18 cellular contexts compared by ENCODE assay signal in the genomic region with DNA sequence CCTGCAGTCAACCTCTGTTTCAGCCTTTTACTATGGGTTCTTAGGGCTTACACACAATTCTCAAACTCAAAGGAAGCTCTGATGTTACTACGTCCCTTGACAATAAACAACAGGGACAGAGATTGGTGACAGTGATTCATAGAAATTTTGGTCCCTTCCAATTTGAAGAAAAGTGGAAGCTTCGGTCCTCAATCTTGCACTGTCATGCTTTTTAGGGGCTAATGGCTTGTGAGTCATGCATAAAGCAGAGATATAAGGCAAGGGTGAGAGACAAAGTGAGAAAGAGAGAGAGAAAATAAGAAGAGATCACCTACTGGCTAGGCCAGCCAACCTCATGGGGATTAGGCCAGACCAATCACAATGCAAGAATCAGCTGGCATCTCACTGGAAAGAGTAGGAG.
DNase-seq lines count a peak whose midpoint lies in the region; ATAC-seq, FAIRE-seq and TF ChIP-seq lines count a peak whose summit lies in the region.
"Had no signal": no experiment of that assay in that cellular context is flagged by ENCODE, and none has a peak within 500 bp of the region (broad histone marks: within the 10 kb centered on the region; RNA-seq: fewer than 3 reads in every experiment).

No MANE protein-coding gene starts in this region.

- H3K79me2 ChIP-seq in PC-3 (ENCODE audit: low read length): no peaks in the 10 kb centered on the region
- H3K79me2 ChIP-seq in astrocyte (ENCODE audit: insufficient read depth, low read length): no peaks in the 10 kb centered on the region

- intact Hi-C loops in PC-3 (cut with micrococcal nuclease) (no loop called here), colonic mucosa (cut with DNase I) (no loop called here), Caco-2 (cut with micrococcal nuclease; ENCODE audit: unreplicated experiment) (no loop called here)

- no peak overlapping the region for H3K27ac Mint-ChIP-seq in astrocyte (ENCODE audit: unreplicated experiment)
- H3K27ac Mint-ChIP-seq in Caco-2 (ENCODE audit: unreplicated experiment): no peak overlapping the region
- H3K27ac Mint-ChIP-seq: CD4-positive, CD25-positive, alpha-beta regulatory T cell; HFFc6 had no signal

- H3K4me3 ChIP-seq in PC-3 (ENCODE audit: low read length) (no peak overlapping the region), astrocyte (ENCODE audit: insufficient read depth, low read depth, low read length) (no peak overlapping the region), colonic mucosa (no peak overlapping the region), Caco-2 (ENCODE audit: low read depth, low read length) (no peak overlapping the region)
- H3K4me3 ChIP-seq: BLaER1, GM12878 had no signal

- H3K27me3 Mint-ChIP-seq in astrocyte (ENCODE audit: low read depth, unreplicated experiment): peaks cover 3% of the 10 kb centered on the region
- no peaks in the 10 kb centered on the region for H3K27me3 Mint-ChIP-seq in Caco-2 (ENCODE audit: insufficient read depth, unreplicated experiment)
- H3K27me3 Mint-ChIP-seq: CD4-positive, CD25-positive, alpha-beta regulatory T cell had no signal

- peaks cover 8% of the 10 kb centered on the region for H3K4me1 ChIP-seq in PC-3 (ENCODE audit: insufficient read depth, low read length)
- no peaks in the 10 kb centered on the region for H3K4me1 ChIP-seq in astrocyte (ENCODE audit: insufficient read depth, low read length)
- H3K4me1 ChIP-seq in colonic mucosa: no peaks in the 10 kb centered on the region
- H3K4me1 ChIP-seq in Caco-2: no peaks in the 10 kb centered on the region
- H3K4me1 ChIP-seq: BLaER1 had no signal

- H4K20me1 ChIP-seq in PC-3 (ENCODE audit: low read length) (no peaks in the 10 kb centered on the region), astrocyte (ENCODE audit: insufficient read depth, low read length) (no peaks in the 10 kb centered on the region)
- H4K20me1 ChIP-seq: BLaER1 had no signal

- H3K9me3 Mint-ChIP-seq in astrocyte (ENCODE audit: unreplicated experiment) (peaks cover 1% of the 10 kb centered on the region), Caco-2 (ENCODE audit: unreplicated experiment) (no peaks in the 10 kb centered on the region)
- H3K9me3 Mint-ChIP-seq: HFFc6 had no signal

- no peak overlapping the region for H3K9ac ChIP-seq in PC-3 (ENCODE audit: low read length)
- H3K9ac ChIP-seq in astrocyte (ENCODE audit: low read length): no peak overlapping the region
- no peak overlapping the region for H3K9ac ChIP-seq in colonic mucosa (ENCODE audit: low read depth in 2 of 2, low read length in 2 of 2)
- H3K9ac ChIP-seq: BLaER1 had no signal

- no peaks in the 10 kb centered on the region for H3F3A ChIP-seq in PC-3 (ENCODE audit: low read length, unreplicated experiment)

- POLR2A ChIA-PET in PC-3 (lab: Charles Lee; ENCODE audit: unreplicated experiment): no interaction called here
- POLR2A ChIA-PET in Caco-2 (lab: Charles Lee): no interaction called here

- BruUV-seq in PC-3 (replicated peaks; lab: Mats Ljungman, UMichigan) (no TSS peak), Caco-2 (replicated peaks; lab: Mats Ljungman, UMichigan) (no TSS peak)

- FAIRE-seq in astrocyte (lab: Jason Lieb, UNC): peak; percentile 50
- FAIRE-seq: GM12878, GM18507 had no signal

- H3K4me2 ChIP-seq in PC-3 (ENCODE audit: low read length) (no peak overlapping the region), astrocyte (ENCODE audit: low read length) (no peak overlapping the region)
- H3K4me2 ChIP-seq: BLaER1 had no signal

- H3K9me3 ChIP-seq in PC-3 (ENCODE audit: low read length) (no peaks in the 10 kb centered on the region), astrocyte (ENCODE audit: insufficient read depth, low read depth, low read length) (no peaks in the 10 kb centered on the region), colonic mucosa (no peaks in the 10 kb centered on the region), Caco-2 (no peaks in the 10 kb centered on the region)

- H3K36me3 ChIP-seq in PC-3 (ENCODE audit: low read depth, low read length): no peaks in the 10 kb centered on the region
- no peaks in the 10 kb centered on the region for H3K36me3 ChIP-seq in astrocyte (ENCODE audit: insufficient read depth, low read length)
- no peaks in the 10 kb centered on the region for H3K36me3 ChIP-seq in colonic mucosa
- no peaks in the 10 kb centered on the region for H3K36me3 ChIP-seq in Caco-2 (ENCODE audit: control insufficient read depth, insufficient read depth, low read length)
- H3K36me3 ChIP-seq: BLaER1 had no signal

- CTCF ChIA-PET in PC-3 (lab: Charles Lee) (no interaction called here), Caco-2 (lab: Charles Lee) (no interaction called here)

- no peaks in the 10 kb centered on the region for H3K9me2 ChIP-seq in PC-3 (replicated peaks; ENCODE audit: low read length)

- H2AFZ ChIP-seq in PC-3 (ENCODE audit: low read length) (0 out of 2 replicates have a peak overlapping the region, but pooled peaks have one; percentile 26), astrocyte (ENCODE audit: low read depth, low read length) (no peak overlapping the region)

- H3K4me3 Mint-ChIP-seq in astrocyte (ENCODE audit: unreplicated experiment): no peak overlapping the region
- H3K4me3 Mint-ChIP-seq in Caco-2 (ENCODE audit: unreplicated experiment): no peak overlapping the region
- H3K4me3 Mint-ChIP-seq: CD4-positive, CD25-positive, alpha-beta regulatory T cell; HFFc6 had no signal

- H3K27ac ChIP-seq in PC-3 (ENCODE audit: low read length): no peak overlapping the region
- no peak overlapping the region for H3K27ac ChIP-seq in astrocyte (ENCODE audit: low read depth, low read length)
- no peak overlapping the region for H3K27ac ChIP-seq in colonic mucosa
- H3K27ac ChIP-seq: BLaER1, HL-60 had no signal

- no peaks in the 10 kb centered on the region for H3K4me1 Mint-ChIP-seq in astrocyte (ENCODE audit: low read depth, unreplicated experiment)
- no peaks in the 10 kb centered on the region for H3K4me1 Mint-ChIP-seq in Caco-2 (ENCODE audit: low read depth, unreplicated experiment)
- H3K4me1 Mint-ChIP-seq: CD4-positive, CD25-positive, alpha-beta regulatory T cell had no signal

- no peaks in the 10 kb centered on the region for H3K27me3 ChIP-seq in PC-3 (ENCODE audit: low read length)
- no peaks in the 10 kb centered on the region for H3K27me3 ChIP-seq in astrocyte (ENCODE audit: insufficient read depth, low read length)
- H3K27me3 ChIP-seq in colonic mucosa: no peaks in the 10 kb centered on the region
- no peaks in the 10 kb centered on the region for H3K27me3 ChIP-seq in Caco-2 (replicated peaks; ENCODE audit: control insufficient read depth, insufficient read depth, low read length)

- DNase-seq in CD1c-positive myeloid dendritic cell (ENCODE audit: extremely low spot score) (peak; percentile 8), H4 (ENCODE audit: low spot score) (peak; percentile 21), PC-3 (peak; percentile 14), astrocyte (ENCODE audit: low read depth) (no peak), colonic mucosa (no peak), Caco-2 (no peak), occipital lobe (lab: John Stamatoyannopoulos, UW) (no peak), Ammon's horn (ENCODE audit: low spot score) (no peak)
- DNase-seq: CD4-positive, CD25-positive, alpha-beta regulatory T cell; DMS79; GOT3; HCEC 1CT; HFFc6; KBM-7 had no signal

- ATAC-seq in PC-3: no peak
- ATAC-seq: GM12878 had no signal

- TF ChIP-seq CTCF in PC-3 (conservative IDR thresholded peaks at IDR 0.05; ENCODE audit: low read depth, low read length) (no peak), astrocyte (IDR thresholded peaks at IDR 0.05; ENCODE audit: insufficient read depth, low read depth, low read length) (no peak), colonic mucosa (IDR thresholded peaks at IDR 0.05) (no peak), Caco-2 (IDR thresholded peaks at IDR 0.05; ENCODE audit: insufficient read depth in 1 of 2, low read depth in 1 of 2, low read length in 1 of 2, severe bottlenecking in 1 of 2, unreplicated experiment in 1 of 2) (no peak)

- H3K36me3 Mint-ChIP-seq in astrocyte (ENCODE audit: low read depth, unreplicated experiment) (no peaks in the 10 kb centered on the region), Caco-2 (ENCODE audit: insufficient read depth, unreplicated experiment) (no peaks in the 10 kb centered on the region)

Comparison
In these comparisons a context has a peak if more than half of its experiments do, and no peak if none do; other contexts are left out.
1. DNase-seq: peak in CD1c-positive myeloid dendritic cell (single experiment), H4 (single experiment) and PC-3 (single experiment); none in astrocyte (single experiment), colonic mucosa (single experiment), Caco-2 (0 of 2), occipital lobe (single experiment) and Ammon's horn (single experiment).